ENCODE assay signal across 1 cellular context in genomic region chr11:123168955-123169484, GRCh38.
TF ChIP-seq lines count a peak whose summit lies in the region.

No MANE protein-coding gene starts in this region.

TF ChIP-seq in IMR-90, 13 proteins besides CTCF, POLR2A, EP300 and RAD21 (continued from another document):
- no peak for TF ChIP-seq ELK1 (IDR thresholded peaks at IDR 0.05; ENCODE audit: borderline replicate concordance, low read depth, low read length)
- no peak for TF ChIP-seq NFE2L2 (IDR thresholded peaks at IDR 0.05; ENCODE audit: low read depth, low read length)
- no peak for TF ChIP-seq RFX5 (IDR thresholded peaks at IDR 0.05; ENCODE audit: low read depth, low read length)
- TF ChIP-seq BHLHE40 (IDR thresholded peaks at IDR 0.05; ENCODE audit: low read depth, low read length), result no peak
- no peak for TF ChIP-seq MAZ (IDR thresholded peaks at IDR 0.05; ENCODE audit: borderline replicate concordance, low read depth, low read length)
- TF ChIP-seq SMC3 (IDR thresholded peaks at IDR 0.05; ENCODE audit: low read depth, low read length), result no peak
- no peak for TF ChIP-seq MAFK (IDR thresholded peaks at IDR 0.05; ENCODE audit: low read depth, low read length)
- TF ChIP-seq MXI1 (IDR thresholded peaks at IDR 0.05; ENCODE audit: borderline replicate concordance, low read depth, low read length), result no peak
- TF ChIP-seq CHD1 (IDR thresholded peaks at IDR 0.05; ENCODE audit: low read depth, low read length), result no peak
- no peak for TF ChIP-seq CEBPB (IDR thresholded peaks at IDR 0.05; ENCODE audit: low read depth, low read length)
- TF ChIP-seq RCOR1 (IDR thresholded peaks at IDR 0.05; ENCODE audit: insufficient replicate concordance, low read length), result no peak
TF ChIP-seq in IMR-90: peak in this region for 0.
